Comparison of ENCODE assay signal across 1 cellular context in genomic region chr13:73416093-73416492, GRCh38.
TF ChIP-seq lines count a peak whose summit lies in the region.

No MANE protein-coding gene starts in this region.

TF ChIP-seq in HCT116, 20 proteins besides CTCF, POLR2A, EP300 and RAD21 (continued from another document):
- TF ChIP-seq SIN3A (IDR thresholded peaks at IDR 0.05; ENCODE audit: low read depth) = no peak
- TF ChIP-seq JUND (IDR thresholded peaks at IDR 0.05) = no peak
- no peak for TF ChIP-seq CEBPB (IDR thresholded peaks at IDR 0.05; ENCODE audit: low read depth)
- no peak for TF ChIP-seq YY1 (IDR thresholded peaks at IDR 0.05; ENCODE audit: extremely low read depth, insufficient replicate concordance, low read depth, low read length)
- TF ChIP-seq ZFX (IDR thresholded peaks at IDR 0.05) = no peak
- no peak for TF ChIP-seq CBX3 (IDR thresholded peaks at IDR 0.05; ENCODE audit: low read depth)
- TF ChIP-seq EZH2phosphoT487 (IDR thresholded peaks at IDR 0.05; ENCODE audit: borderline replicate concordance) = no peak
- TF ChIP-seq, protein P1, sequence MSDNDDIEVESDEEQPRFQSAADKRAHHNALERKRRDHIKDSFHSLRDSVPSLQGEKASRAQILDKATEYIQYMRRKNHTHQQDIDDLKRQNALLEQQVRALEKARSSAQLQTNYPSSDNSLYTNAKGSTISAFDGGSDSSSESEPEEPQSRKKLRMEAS (IDR thresholded peaks at IDR 0.05) = no peak
